Comparison of ENCODE assay signal across 6 cellular contexts in the genomic region with DNA sequence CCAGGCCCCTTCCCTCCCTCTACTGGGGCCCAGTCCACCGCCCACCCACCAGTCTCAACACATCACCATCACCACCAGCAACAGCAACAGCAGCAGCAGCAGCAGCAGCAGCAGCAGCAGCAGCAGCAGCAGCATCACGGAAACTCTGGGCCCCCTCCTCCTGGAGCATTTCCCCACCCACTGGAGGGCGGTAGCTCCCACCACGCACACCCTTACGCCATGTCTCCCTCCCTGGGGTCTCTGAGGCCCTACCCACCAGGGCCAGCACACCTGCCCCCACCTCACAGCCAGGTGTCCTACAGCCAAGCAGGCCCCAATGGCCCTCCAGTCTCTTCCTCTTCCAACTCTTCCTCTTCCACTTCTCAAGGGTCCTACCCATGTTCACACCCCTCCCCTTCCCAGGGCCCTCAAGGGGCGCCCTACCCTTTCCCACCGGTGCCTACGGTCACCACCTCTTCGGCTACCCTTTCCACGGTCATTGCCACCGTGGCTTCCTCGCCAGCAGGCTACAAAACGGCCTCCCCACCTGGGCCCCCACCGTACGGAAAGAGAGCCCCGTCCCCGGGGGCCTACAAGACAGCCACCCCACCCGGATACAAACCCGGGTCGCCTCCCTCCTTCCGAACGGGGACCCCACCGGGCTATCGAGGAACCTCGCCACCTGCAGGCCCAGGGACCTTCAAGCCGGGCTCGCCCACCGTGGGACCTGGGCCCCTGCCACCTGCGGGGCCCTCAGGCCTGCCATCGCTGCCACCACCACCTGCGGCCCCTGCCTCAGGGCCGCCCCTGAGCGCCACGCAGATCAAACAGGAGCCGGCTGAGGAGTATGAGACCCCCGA. TPM values are rescaled to one million over a fixed set of nuclear protein-coding genes. Genes with fewer than 3 reads are reported as not detected.
DNase-seq lines count a peak whose midpoint lies in the region; ATAC-seq and TF ChIP-seq lines count a peak whose summit lies in the region.

No MANE protein-coding gene starts in this region.

- peak overlapping the region; percentile 64 to 66 for H3K4me3 ChIP-seq in uterus

- H3K4me1 ChIP-seq in uterus, result peaks cover 18 to 28% of the 10 kb centered on the region in 2 donors

- intact Hi-C loops in uterus (cut with DNase I; ENCODE audit: low total_unique reads), result no loop called here

- H3K9me3 ChIP-seq in uterus, result no peaks in the 10 kb centered on the region

- no peaks in the 10 kb centered on the region for H3K36me3 ChIP-seq in uterus

- ATAC-seq in GM18498 (IDR thresholded peaks at IDR 0.05; ENCODE audit: unreplicated experiment), result no peak

- TF ChIP-seq CTCF in uterus (IDR thresholded peaks at IDR 0.05), result no peak

- DNase-seq in SIG-M5 treated with dmso at 0.1 percent for 504 hours (lab: John Stamatoyannopoulos, UW; ENCODE audit: unreplicated experiment) (peak; percentile 56), SIG-M5 (lab: John Stamatoyannopoulos, UW) (no peak), activated T-cell treated with anti-CD3 and anti-CD28 coated beads for 4 hours (peak; percentile 54), left kidney (ENCODE audit: low read depth, low spot score) (peak; percentile 45), uterus (peak in 1 of 2 donors; percentile 57)

- H3K27me3 ChIP-seq in uterus, result no peaks in the 10 kb centered on the region

- H3K27ac ChIP-seq in uterus, result peak overlapping the region; percentile 93 to 97

- TF ChIP-seq POLR2A in uterus (IDR thresholded peaks at IDR 0.05), result no peak

RNA-seq across cellular contexts. Expression of a gene that starts 6.8 kb away (rescaled TPM):
- total RNA-seq in uterus, result not detected

RNA-seq across cellular contexts. Expression of a gene that starts 7.0 kb away (rescaled TPM):
- total RNA-seq in uterus, result 1,000 to 10,000 TPM in 2 of 4 donors, 100 to 1,000 TPM in 2; 259 to 2,496 (median 1,289) TPM

RNA-seq across cellular contexts. Expression of a gene that starts 9.1 kb away (rescaled TPM):
- 100 to 1,000 TPM in 1 of 4 donors, 10 to 100 TPM in 3; 10.8 to 283 (median 28.7) TPM for total RNA-seq in uterus

RNA-seq across cellular contexts. Expression of a gene that starts 14.3 kb away (rescaled TPM):
- total RNA-seq in uterus, result 10 to 100 TPM in 2 of 4 donors, under 1 TPM in 2; 0.59 to 19.8 (median 5.9) TPM

RNA-seq across cellular contexts. Expression of a gene that starts 22.5 kb away (rescaled TPM):
- 10 to 100 TPM in 3 of 4 donors, 1 to 10 TPM in 1; 9.7 to 84.7 (median 24.4) TPM for total RNA-seq in uterus
